ENCODE assay signal across 1 cellular context in genomic region chr1:226939439-226940028, GRCh38.
A peak's percentile ranks its signal among the peaks of the same experiment; 100 is the strongest.
TF ChIP-seq lines count a peak whose summit lies in the region.

No MANE protein-coding gene starts in this region.

TF ChIP-seq in HepG2, 621 proteins besides CTCF, POLR2A, EP300 and RAD21 (continued from another document and continues in another):
- TF ChIP-seq, protein P1, sequence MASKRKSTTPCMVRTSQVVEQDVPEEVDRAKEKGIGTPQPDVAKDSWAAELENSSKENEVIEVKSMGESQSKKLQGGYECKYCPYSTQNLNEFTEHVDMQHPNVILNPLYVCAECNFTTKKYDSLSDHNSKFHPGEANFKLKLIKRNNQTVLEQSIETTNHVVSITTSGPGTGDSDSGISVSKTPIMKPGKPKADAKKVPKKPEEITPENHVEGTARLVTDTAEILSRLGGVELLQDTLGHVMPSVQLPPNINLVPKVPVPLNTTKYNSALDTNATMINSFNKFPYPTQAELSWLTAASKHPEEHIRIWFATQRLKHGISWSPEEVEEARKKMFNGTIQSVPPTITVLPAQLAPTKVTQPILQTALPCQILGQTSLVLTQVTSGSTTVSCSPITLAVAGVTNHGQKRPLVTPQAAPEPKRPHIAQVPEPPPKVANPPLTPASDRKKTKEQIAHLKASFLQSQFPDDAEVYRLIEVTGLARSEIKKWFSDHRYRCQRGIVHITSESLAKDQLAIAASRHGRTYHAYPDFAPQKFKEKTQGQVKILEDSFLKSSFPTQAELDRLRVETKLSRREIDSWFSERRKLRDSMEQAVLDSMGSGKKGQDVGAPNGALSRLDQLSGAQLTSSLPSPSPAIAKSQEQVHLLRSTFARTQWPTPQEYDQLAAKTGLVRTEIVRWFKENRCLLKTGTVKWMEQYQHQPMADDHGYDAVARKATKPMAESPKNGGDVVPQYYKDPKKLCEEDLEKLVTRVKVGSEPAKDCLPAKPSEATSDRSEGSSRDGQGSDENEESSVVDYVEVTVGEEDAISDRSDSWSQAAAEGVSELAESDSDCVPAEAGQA (IDR thresholded peaks at IDR 0.05; ENCODE audit: low read depth), result no peak
- TF ChIP-seq, protein P1 (CRISPR knock-in tag; IDR thresholded peaks at IDR 0.05; ENCODE audit: borderline replicate concordance), result 0 out of 2 replicates have a peak, but pooled peaks have one; percentile 49
- TF ChIP-seq NFKBIZ (CRISPR knock-in tag; IDR thresholded peaks at IDR 0.05) (peak; percentile 54; the same call in 1 of the 2 replicates), CAMTA2 (CRISPR knock-in tag; IDR thresholded peaks at IDR 0.05; ENCODE audit: borderline replicate concordance) (no peak; the same call in 1 of the 2 replicates), ZNF773 (CRISPR knock-in tag; IDR thresholded peaks at IDR 0.05; ENCODE audit: borderline replicate concordance) (no peak), ZNF350 (CRISPR knock-in tag; IDR thresholded peaks at IDR 0.05; ENCODE audit: borderline replicate concordance, low read depth) (peak; percentile 97; the same call in 1 of the 2 replicates), NCOA5 (CRISPR knock-in tag; IDR thresholded peaks at IDR 0.05) (no peak), HOXA5 (CRISPR knock-in tag; IDR thresholded peaks at IDR 0.05) (peak; percentile 81; the same call in 1 of the 2 replicates), NFE2L1 (CRISPR knock-in tag; IDR thresholded peaks at IDR 0.05; ENCODE audit: borderline replicate concordance) (no peak), DR1 (CRISPR knock-in tag; IDR thresholded peaks at IDR 0.05) (peak; percentile 86), JDP2 (CRISPR knock-in tag; IDR thresholded peaks at IDR 0.05; ENCODE audit: borderline replicate concordance) (no peak), SSRP1 (CRISPR knock-in tag; IDR thresholded peaks at IDR 0.05) (no peak), ZNF792 (CRISPR knock-in tag; IDR thresholded peaks at IDR 0.05) (peak; percentile 56; the same call in 1 of the 2 replicates), MLLT10 (CRISPR knock-in tag; IDR thresholded peaks at IDR 0.05) (no peak), ATF7-NPFF (CRISPR knock-in tag; IDR thresholded peaks at IDR 0.05; ENCODE audit: low read depth) (peak; percentile 93), THAP11 (CRISPR knock-in tag; IDR thresholded peaks at IDR 0.05) (peak; percentile 85), PRMT3 (CRISPR knock-in tag; IDR thresholded peaks at IDR 0.05; ENCODE audit: borderline replicate concordance, low read depth) (no peak), RELA (CRISPR knock-in tag; IDR thresholded peaks at IDR 0.05) (no peak), ZNF292 (CRISPR knock-in tag; IDR thresholded peaks at IDR 0.05; ENCODE audit: borderline replicate concordance, low read depth) (peak; percentile 88), NAIF1 (CRISPR knock-in tag; IDR thresholded peaks at IDR 0.05; ENCODE audit: borderline replicate concordance) (peak; percentile 36; the same call in 1 of the 2 replicates), ZNF883 (CRISPR knock-in tag; IDR thresholded peaks at IDR 0.05; ENCODE audit: not compliant biosample characterization) (peak; percentile 71), SALL1 (CRISPR knock-in tag; IDR thresholded peaks at IDR 0.05) (peak; percentile 82), SIX1 (CRISPR knock-in tag; IDR thresholded peaks at IDR 0.05; ENCODE audit: borderline replicate concordance) (no peak), ZNF362 (CRISPR knock-in tag; IDR thresholded peaks at IDR 0.05; ENCODE audit: borderline replicate concordance) (0 out of 2 replicates have a peak, but pooled peaks have one; percentile 28), ZNF513 (CRISPR knock-in tag; conservative IDR thresholded peaks at IDR 0.05) (no peak), ZIK1 (CRISPR knock-in tag; IDR thresholded peaks at IDR 0.05; ENCODE audit: borderline replicate concordance, low read depth) (peak; percentile 88), ARHGAP35 (CRISPR knock-in tag; IDR thresholded peaks at IDR 0.05; ENCODE audit: borderline replicate concordance) (no peak), HMG20B (CRISPR knock-in tag; conservative IDR thresholded peaks at IDR 0.05) (no peak), NCOA1 (CRISPR knock-in tag; IDR thresholded peaks at IDR 0.05) (no peak), BRF2 (CRISPR knock-in tag; IDR thresholded peaks at IDR 0.05) (no peak), FOXP1 (IDR thresholded peaks at IDR 0.05) (no peak), FOXP1 (CRISPR knock-in tag; IDR thresholded peaks at IDR 0.05) (no peak), THYN1 (CRISPR knock-in tag; IDR thresholded peaks at IDR 0.05; ENCODE audit: borderline replicate concordance, low read depth) (no peak), HNRNPH1 (optimal IDR thresholded peaks at IDR 0.05; ENCODE audit: low read depth, low read length) (no peak), PCBP2 (optimal IDR thresholded peaks at IDR 0.05; ENCODE audit: low read depth, low read length, poor library complexity, severe bottlenecking) (no peak), HES4 (CRISPR knock-in tag; IDR thresholded peaks at IDR 0.05; ENCODE audit: borderline replicate concordance) (no peak; the same call in 1 of the 2 replicates), PITX1 (CRISPR knock-in tag; IDR thresholded peaks at IDR 0.05) (peak; percentile 84), ZNF607 (CRISPR knock-in tag; IDR thresholded peaks at IDR 0.05; ENCODE audit: borderline replicate concordance) (peak; percentile 58; the same call in 1 of the 2 replicates), ZC3H13 (CRISPR knock-in tag; IDR thresholded peaks at IDR 0.05) (no peak), ZNF546 (CRISPR knock-in tag; conservative IDR thresholded peaks at IDR 0.05) (peak; percentile 34), ZNF678 (CRISPR knock-in tag; IDR thresholded peaks at IDR 0.05) (peak; percentile 22; the same call in 1 of the 2 replicates), EZH2 (conservative IDR thresholded peaks at IDR 0.05; ENCODE audit: low read depth, low read length) (no peak), BRD4 (CRISPR knock-in tag; IDR thresholded peaks at IDR 0.05) (peak; percentile 92), FOXK2 (IDR thresholded peaks at IDR 0.05) (no peak), ZFY (CRISPR knock-in tag; IDR thresholded peaks at IDR 0.05) (peak; percentile 98), ZNF382 (CRISPR knock-in tag; IDR thresholded peaks at IDR 0.05; ENCODE audit: borderline replicate concordance) (no peak), ZNF326 (CRISPR knock-in tag; IDR thresholded peaks at IDR 0.05; ENCODE audit: borderline replicate concordance) (no peak), ZNF619 (CRISPR knock-in tag; IDR thresholded peaks at IDR 0.05) (peak; percentile 18; the same call in 1 of the 2 replicates), ZNF7 (CRISPR knock-in tag; IDR thresholded peaks at IDR 0.05) (no peak), KLF15 (CRISPR knock-in tag; IDR thresholded peaks at IDR 0.05; ENCODE audit: borderline replicate concordance) (no peak; the same call in 1 of the 2 replicates)
- TF ChIP-seq, protein P2, sequence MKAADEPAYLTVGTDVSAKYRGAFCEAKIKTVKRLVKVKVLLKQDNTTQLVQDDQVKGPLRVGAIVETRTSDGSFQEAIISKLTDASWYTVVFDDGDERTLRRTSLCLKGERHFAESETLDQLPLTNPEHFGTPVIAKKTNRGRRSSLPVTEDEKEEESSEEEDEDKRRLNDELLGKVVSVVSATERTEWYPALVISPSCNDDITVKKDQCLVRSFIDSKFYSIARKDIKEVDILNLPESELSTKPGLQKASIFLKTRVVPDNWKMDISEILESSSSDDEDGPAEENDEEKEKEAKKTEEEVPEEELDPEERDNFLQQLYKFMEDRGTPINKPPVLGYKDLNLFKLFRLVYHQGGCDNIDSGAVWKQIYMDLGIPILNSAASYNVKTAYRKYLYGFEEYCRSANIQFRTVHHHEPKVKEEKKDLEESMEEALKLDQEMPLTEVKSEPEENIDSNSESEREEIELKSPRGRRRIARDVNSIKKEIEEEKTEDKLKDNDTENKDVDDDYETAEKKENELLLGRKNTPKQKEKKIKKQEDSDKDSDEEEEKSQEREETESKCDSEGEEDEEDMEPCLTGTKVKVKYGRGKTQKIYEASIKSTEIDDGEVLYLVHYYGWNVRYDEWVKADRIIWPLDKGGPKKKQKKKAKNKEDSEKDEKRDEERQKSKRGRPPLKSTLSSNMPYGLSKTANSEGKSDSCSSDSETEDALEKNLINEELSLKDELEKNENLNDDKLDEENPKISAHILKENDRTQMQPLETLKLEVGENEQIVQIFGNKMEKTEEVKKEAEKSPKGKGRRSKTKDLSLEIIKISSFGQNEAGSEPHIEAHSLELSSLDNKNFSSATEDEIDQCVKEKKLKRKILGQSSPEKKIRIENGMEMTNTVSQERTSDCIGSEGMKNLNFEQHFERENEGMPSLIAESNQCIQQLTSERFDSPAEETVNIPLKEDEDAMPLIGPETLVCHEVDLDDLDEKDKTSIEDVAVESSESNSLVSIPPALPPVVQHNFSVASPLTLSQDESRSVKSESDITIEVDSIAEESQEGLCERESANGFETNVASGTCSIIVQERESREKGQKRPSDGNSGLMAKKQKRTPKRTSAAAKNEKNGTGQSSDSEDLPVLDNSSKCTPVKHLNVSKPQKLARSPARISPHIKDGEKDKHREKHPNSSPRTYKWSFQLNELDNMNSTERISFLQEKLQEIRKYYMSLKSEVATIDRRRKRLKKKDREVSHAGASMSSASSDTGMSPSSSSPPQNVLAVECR (CRISPR knock-in tag; IDR thresholded peaks at IDR 0.05; ENCODE audit: borderline replicate concordance), result no peak; the same call in 1 of the 2 replicates
- TF ChIP-seq, protein P3, sequence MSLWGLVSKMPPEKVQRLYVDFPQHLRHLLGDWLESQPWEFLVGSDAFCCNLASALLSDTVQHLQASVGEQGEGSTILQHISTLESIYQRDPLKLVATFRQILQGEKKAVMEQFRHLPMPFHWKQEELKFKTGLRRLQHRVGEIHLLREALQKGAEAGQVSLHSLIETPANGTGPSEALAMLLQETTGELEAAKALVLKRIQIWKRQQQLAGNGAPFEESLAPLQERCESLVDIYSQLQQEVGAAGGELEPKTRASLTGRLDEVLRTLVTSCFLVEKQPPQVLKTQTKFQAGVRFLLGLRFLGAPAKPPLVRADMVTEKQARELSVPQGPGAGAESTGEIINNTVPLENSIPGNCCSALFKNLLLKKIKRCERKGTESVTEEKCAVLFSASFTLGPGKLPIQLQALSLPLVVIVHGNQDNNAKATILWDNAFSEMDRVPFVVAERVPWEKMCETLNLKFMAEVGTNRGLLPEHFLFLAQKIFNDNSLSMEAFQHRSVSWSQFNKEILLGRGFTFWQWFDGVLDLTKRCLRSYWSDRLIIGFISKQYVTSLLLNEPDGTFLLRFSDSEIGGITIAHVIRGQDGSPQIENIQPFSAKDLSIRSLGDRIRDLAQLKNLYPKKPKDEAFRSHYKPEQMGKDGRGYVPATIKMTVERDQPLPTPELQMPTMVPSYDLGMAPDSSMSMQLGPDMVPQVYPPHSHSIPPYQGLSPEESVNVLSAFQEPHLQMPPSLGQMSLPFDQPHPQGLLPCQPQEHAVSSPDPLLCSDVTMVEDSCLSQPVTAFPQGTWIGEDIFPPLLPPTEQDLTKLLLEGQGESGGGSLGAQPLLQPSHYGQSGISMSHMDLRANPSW (CRISPR knock-in tag; IDR thresholded peaks at IDR 0.05; ENCODE audit: borderline replicate concordance), result peak; percentile 69; the same call in 1 of the 2 replicates
